1 cellular context compared by ENCODE assay signal in the genomic region with DNA sequence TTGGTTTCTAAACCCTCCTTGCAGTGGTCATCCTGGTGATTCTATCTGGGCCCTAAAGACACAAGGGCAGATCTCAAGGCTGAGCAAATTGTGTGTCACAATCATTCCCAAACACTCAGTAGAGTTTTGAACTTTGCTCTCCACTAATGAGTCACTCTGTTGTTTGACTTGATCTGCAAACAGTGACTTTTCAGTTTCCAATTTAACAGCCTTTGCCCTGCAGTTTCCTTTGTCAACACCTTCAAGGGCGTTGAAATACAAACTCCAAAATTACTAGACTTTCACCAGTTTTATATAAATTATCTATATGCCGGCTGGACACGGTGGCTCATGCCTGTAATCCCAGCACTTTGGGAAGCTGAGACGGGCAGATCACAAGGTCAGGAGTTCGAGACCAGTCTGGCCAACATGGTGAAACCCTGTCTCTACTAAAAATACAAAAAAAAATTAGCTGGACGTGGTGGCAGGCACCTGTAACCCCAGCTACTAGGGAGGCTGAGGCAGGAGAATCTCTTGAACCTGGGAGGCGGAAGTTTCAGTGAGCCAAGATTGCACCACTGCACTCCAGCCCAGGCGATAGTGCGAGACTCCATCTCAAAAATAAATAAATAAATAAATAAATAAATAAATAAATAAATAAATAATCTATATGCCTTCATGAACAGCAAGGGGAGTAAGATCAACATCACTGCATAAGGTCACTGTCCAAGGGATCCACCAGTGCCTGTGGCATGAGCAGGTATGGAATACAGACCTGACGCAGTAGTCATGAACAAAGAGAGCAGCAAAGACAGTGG.
TF ChIP-seq lines count a peak whose summit lies in the region.

No MANE protein-coding gene starts in this region.

TF ChIP-seq in HepG2, 621 proteins besides CTCF, POLR2A, EP300 and RAD21 (continued from another document and continues in another):
- TF ChIP-seq, protein P1, sequence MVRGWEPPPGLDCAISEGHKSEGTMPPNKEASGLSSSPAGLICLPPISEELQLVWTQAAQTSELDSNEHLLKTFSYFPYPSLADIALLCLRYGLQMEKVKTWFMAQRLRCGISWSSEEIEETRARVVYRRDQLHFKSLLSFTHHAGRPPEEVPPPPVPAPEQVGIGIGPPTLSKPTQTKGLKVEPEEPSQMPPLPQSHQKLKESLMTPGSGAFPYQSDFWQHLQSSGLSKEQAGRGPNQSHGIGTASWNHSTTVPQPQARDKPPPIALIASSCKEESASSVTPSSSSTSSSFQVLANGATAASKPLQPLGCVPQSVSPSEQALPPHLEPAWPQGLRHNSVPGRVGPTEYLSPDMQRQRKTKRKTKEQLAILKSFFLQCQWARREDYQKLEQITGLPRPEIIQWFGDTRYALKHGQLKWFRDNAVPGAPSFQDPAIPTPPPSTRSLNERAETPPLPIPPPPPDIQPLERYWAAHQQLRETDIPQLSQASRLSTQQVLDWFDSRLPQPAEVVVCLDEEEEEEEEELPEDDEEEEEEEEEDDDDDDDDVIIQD (CRISPR knock-in tag; IDR thresholded peaks at IDR 0.05; ENCODE audit: low read depth) = peak; percentile 93
- TF ChIP-seq GATAD2A (CRISPR knock-in tag; IDR thresholded peaks at IDR 0.05) = peak; percentile 100
- peak; percentile 63; the same call in 1 of the 2 replicates for TF ChIP-seq ZNF441 (CRISPR knock-in tag; IDR thresholded peaks at IDR 0.05; ENCODE audit: borderline replicate concordance)
- peak; percentile 54; the same call in 1 of the 2 replicates for TF ChIP-seq SIX4 (CRISPR knock-in tag; IDR thresholded peaks at IDR 0.05)
- TF ChIP-seq CEBPG (CRISPR knock-in tag; IDR thresholded peaks at IDR 0.05) = peak; percentile 92
- TF ChIP-seq FOXO1 (CRISPR knock-in tag; IDR thresholded peaks at IDR 0.05) = peak; percentile 98
- peak; percentile 64; the same call in 1 of the 2 replicates for TF ChIP-seq ZNF788 (CRISPR knock-in tag; IDR thresholded peaks at IDR 0.05; ENCODE audit: borderline replicate concordance)
- TF ChIP-seq ZSCAN21 (CRISPR knock-in tag; IDR thresholded peaks at IDR 0.05; ENCODE audit: borderline replicate concordance) = peak; percentile 44; the same call in 1 of the 2 replicates
- TF ChIP-seq AKAP8 (CRISPR knock-in tag; IDR thresholded peaks at IDR 0.05) = 0 out of 2 replicates have a peak, but pooled peaks have one; percentile 19
- TF ChIP-seq ZNF280D (CRISPR knock-in tag; IDR thresholded peaks at IDR 0.05) = peak; percentile 93
- TF ChIP-seq SMARCC2 (IDR thresholded peaks at IDR 0.05) = peak; percentile 98
- TF ChIP-seq SMYD3 (CRISPR knock-in tag; IDR thresholded peaks at IDR 0.05) = peak; percentile 82
- peak; percentile 6 to 76; a peak in 2 of 4 replicates for TF ChIP-seq NR2F1 (CRISPR knock-in tag; IDR thresholded peaks at IDR 0.05)
- TF ChIP-seq RBM22 (optimal IDR thresholded peaks at IDR 0.05; ENCODE audit: low read length) = peak; percentile 42
- TF ChIP-seq ZNF292 (CRISPR knock-in tag; IDR thresholded peaks at IDR 0.05; ENCODE audit: borderline replicate concordance, low read depth) = peak; percentile 38; the same call in 1 of the 2 replicates
- peak; percentile 85; the same call in 1 of the 2 replicates for TF ChIP-seq ZNF670 (CRISPR knock-in tag; IDR thresholded peaks at IDR 0.05; ENCODE audit: borderline replicate concordance)
- peak; percentile 15; the same call in 1 of the 2 replicates for TF ChIP-seq NFYB (CRISPR knock-in tag; IDR thresholded peaks at IDR 0.05)
- peak; percentile 99 for TF ChIP-seq SMARCE1 (IDR thresholded peaks at IDR 0.05; ENCODE audit: borderline replicate concordance)
- TF ChIP-seq ZKSCAN8 (CRISPR knock-in tag; IDR thresholded peaks at IDR 0.05; ENCODE audit: borderline replicate concordance) = peak; percentile 90
- 0 out of 2 replicates have a peak, but pooled peaks have one; percentile 39 for TF ChIP-seq ZNF3 (CRISPR knock-in tag; IDR thresholded peaks at IDR 0.05)
- TF ChIP-seq TBX2 (CRISPR knock-in tag; IDR thresholded peaks at IDR 0.05; ENCODE audit: borderline replicate concordance) = peak; percentile 87
- peak; percentile 85 for TF ChIP-seq FOXA1 (IDR thresholded peaks at IDR 0.05)
- peak; percentile 95 for TF ChIP-seq FOXA1 (CRISPR knock-in tag; IDR thresholded peaks at IDR 0.05)
- TF ChIP-seq ZSCAN25 (CRISPR knock-in tag; IDR thresholded peaks at IDR 0.05) = peak; percentile 71; the same call in 1 of the 2 replicates
- TF ChIP-seq TEAD3 (CRISPR knock-in tag; optimal IDR thresholded peaks at IDR 0.05; ENCODE audit: borderline replicate concordance) = peak; percentile 51
- TF ChIP-seq CHD4 (IDR thresholded peaks at IDR 0.05; ENCODE audit: borderline replicate concordance, low read length) = peak; percentile 66; the same call in 1 of the 2 replicates
- peak; percentile 37; the same call in 1 of the 2 replicates for TF ChIP-seq EHMT2 (IDR thresholded peaks at IDR 0.05; ENCODE audit: borderline replicate concordance, low read depth, low read length)
- TF ChIP-seq FOXA3 (CRISPR knock-in tag; IDR thresholded peaks at IDR 0.05) = peak; percentile 97
- TF ChIP-seq CBFB (CRISPR knock-in tag; IDR thresholded peaks at IDR 0.05) = peak; percentile 62; the same call in 1 of the 2 replicates
- TF ChIP-seq PATZ1 (CRISPR knock-in tag; IDR thresholded peaks at IDR 0.05) = peak; percentile 46; the same call in 1 of the 2 replicates
- peak; percentile 54; the same call in 1 of the 2 replicates for TF ChIP-seq ZNF644 (CRISPR knock-in tag; IDR thresholded peaks at IDR 0.05; ENCODE audit: low read depth)
- peak; percentile 37; the same call in 1 of the 2 replicates for TF ChIP-seq ZMYM2 (CRISPR knock-in tag; IDR thresholded peaks at IDR 0.05)
- TF ChIP-seq SNAPC2 (CRISPR knock-in tag; IDR thresholded peaks at IDR 0.05) = peak; percentile 52; the same call in 1 of the 2 replicates
- peak; percentile 93; the same call in 1 of the 2 replicates for TF ChIP-seq FOXJ3 (CRISPR knock-in tag; IDR thresholded peaks at IDR 0.05; ENCODE audit: borderline replicate concordance)
- TF ChIP-seq XRCC5 (optimal IDR thresholded peaks at IDR 0.05; ENCODE audit: low read length) = peak; percentile 17
- TF ChIP-seq ZFX (CRISPR knock-in tag; IDR thresholded peaks at IDR 0.05; ENCODE audit: low read depth) = peak; percentile 50; the same call in 1 of the 2 replicates
- TF ChIP-seq ZBTB33 (CRISPR knock-in tag; IDR thresholded peaks at IDR 0.05) = peak; percentile 55; the same call in 1 of the 2 replicates
- 0 out of 2 replicates have a peak, but pooled peaks have one; percentile 39 for TF ChIP-seq GFI1 (CRISPR knock-in tag; IDR thresholded peaks at IDR 0.05; ENCODE audit: borderline replicate concordance)
- peak; percentile 99 for TF ChIP-seq FOSL1 (CRISPR knock-in tag; IDR thresholded peaks at IDR 0.05; ENCODE audit: borderline replicate concordance)
- TF ChIP-seq, protein P2, sequence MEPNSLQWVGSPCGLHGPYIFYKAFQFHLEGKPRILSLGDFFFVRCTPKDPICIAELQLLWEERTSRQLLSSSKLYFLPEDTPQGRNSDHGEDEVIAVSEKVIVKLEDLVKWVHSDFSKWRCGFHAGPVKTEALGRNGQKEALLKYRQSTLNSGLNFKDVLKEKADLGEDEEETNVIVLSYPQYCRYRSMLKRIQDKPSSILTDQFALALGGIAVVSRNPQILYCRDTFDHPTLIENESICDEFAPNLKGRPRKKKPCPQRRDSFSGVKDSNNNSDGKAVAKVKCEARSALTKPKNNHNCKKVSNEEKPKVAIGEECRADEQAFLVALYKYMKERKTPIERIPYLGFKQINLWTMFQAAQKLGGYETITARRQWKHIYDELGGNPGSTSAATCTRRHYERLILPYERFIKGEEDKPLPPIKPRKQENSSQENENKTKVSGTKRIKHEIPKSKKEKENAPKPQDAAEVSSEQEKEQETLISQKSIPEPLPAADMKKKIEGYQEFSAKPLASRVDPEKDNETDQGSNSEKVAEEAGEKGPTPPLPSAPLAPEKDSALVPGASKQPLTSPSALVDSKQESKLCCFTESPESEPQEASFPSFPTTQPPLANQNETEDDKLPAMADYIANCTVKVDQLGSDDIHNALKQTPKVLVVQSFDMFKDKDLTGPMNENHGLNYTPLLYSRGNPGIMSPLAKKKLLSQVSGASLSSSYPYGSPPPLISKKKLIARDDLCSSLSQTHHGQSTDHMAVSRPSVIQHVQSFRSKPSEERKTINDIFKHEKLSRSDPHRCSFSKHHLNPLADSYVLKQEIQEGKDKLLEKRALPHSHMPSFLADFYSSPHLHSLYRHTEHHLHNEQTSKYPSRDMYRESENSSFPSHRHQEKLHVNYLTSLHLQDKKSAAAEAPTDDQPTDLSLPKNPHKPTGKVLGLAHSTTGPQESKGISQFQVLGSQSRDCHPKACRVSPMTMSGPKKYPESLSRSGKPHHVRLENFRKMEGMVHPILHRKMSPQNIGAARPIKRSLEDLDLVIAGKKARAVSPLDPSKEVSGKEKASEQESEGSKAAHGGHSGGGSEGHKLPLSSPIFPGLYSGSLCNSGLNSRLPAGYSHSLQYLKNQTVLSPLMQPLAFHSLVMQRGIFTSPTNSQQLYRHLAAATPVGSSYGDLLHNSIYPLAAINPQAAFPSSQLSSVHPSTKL (CRISPR knock-in tag; IDR thresholded peaks at IDR 0.05) = peak; percentile 99
- TF ChIP-seq, protein P3, sequence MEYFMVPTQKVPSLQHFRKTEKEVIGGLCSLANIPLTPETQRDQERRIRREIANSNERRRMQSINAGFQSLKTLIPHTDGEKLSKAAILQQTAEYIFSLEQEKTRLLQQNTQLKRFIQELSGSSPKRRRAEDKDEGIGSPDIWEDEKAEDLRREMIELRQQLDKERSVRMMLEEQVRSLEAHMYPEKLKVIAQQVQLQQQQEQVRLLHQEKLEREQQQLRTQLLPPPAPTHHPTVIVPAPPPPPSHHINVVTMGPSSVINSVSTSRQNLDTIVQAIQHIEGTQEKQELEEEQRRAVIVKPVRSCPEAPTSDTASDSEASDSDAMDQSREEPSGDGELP (IDR thresholded peaks at IDR 0.05; ENCODE audit: borderline replicate concordance, low read depth) = peak; percentile 44; the same call in 1 of the 2 replicates
- peak; percentile 40; the same call in 1 of the 2 replicates for TF ChIP-seq TCF7 (IDR thresholded peaks at IDR 0.05; ENCODE audit: low read depth)
- TF ChIP-seq FOXP1 (IDR thresholded peaks at IDR 0.05) = peak; percentile 70; the same call in 1 of the 2 replicates
- peak; percentile 84 for TF ChIP-seq FOXP1 (CRISPR knock-in tag; IDR thresholded peaks at IDR 0.05)
- peak; percentile 56 for TF ChIP-seq HHEX (CRISPR knock-in tag; IDR thresholded peaks at IDR 0.05)
- peak; percentile 88; the same call in 1 of the 2 replicates for TF ChIP-seq PHF21A (CRISPR knock-in tag; IDR thresholded peaks at IDR 0.05)
- 0 out of 2 replicates have a peak, but pooled peaks have one; percentile 49 for TF ChIP-seq ZNF160 (CRISPR knock-in tag; IDR thresholded peaks at IDR 0.05)
- TF ChIP-seq YEATS2 (CRISPR knock-in tag; IDR thresholded peaks at IDR 0.05; ENCODE audit: borderline replicate concordance) = peak; percentile 38; the same call in 1 of the 2 replicates
- TF ChIP-seq NR2F2 (IDR thresholded peaks at IDR 0.05; ENCODE audit: borderline replicate concordance, low read depth) = peak; percentile 76
